25 cellular contexts compared by ENCODE assay signal in genomic region chr5:15525679-15526275, GRCh38. TPM values are rescaled to one million over a fixed set of nuclear protein-coding genes. Genes with fewer than 3 reads are reported as not detected.
DNase-seq lines count a peak whose midpoint lies in the region; ATAC-seq, FAIRE-seq and TF ChIP-seq lines count a peak whose summit lies in the region.
"Had no signal": no experiment of that assay in that cellular context is flagged by ENCODE, and none has a peak within 500 bp of the region (broad histone marks: within the 10 kb centered on the region; RNA-seq: fewer than 3 reads in every experiment).

No MANE protein-coding gene starts in this region.

- H3K4me1 ChIP-seq in breast epithelium, result no peaks in the 10 kb centered on the region
- H3K4me1 ChIP-seq in CD4-positive, alpha-beta memory T cell (ENCODE audit: insufficient read depth, low read length), result no peaks in the 10 kb centered on the region
- H3K4me1 ChIP-seq in CD8-positive, alpha-beta memory T cell (ENCODE audit: insufficient read depth, low read length), result no peaks in the 10 kb centered on the region

- DNase-seq in MCF 10A (ENCODE audit: unreplicated experiment) (peak; percentile 6), breast epithelium (ENCODE audit: low spot score in 2 of 2) (no peak), astrocyte of the spinal cord (ENCODE audit: low read depth, low spot score) (peak; percentile 52), fibroblast of the aortic adventitia (ENCODE audit: low read depth) (peak; percentile 32), urothelium cell line (ENCODE audit: low spot score) (no peak)
- no peak for DNase-seq in CD4-positive, alpha-beta memory T cell
- DNase-seq in CD8-positive, alpha-beta memory T cell, result no peak
- no peak for DNase-seq in CD4-positive, alpha-beta T cell
- DNase-seq: 8988T; activated CD4-positive, alpha-beta T cell treated with anti-CD3 and anti-CD28 coated beads, Interleukin-2, amount 50 U/mL, for 1 hour; activated CD8-positive, alpha-beta memory T cell treated with anti-CD3 and anti-CD28 coated beads, Interleukin-2, amount 50 U/mL, for 4 hours; activated naive CD8-positive, alpha-beta T cell treated with anti-CD3 and anti-CD28 coated beads, Interleukin-2, amount 50 U/mL, for 24 hours; Calu3; effector CD8-positive, alpha-beta T cell; MV-4-11; NCI-H1694 treated with DMSO at 0.1 percent for 48 hours; NCI-H446; Peyer's patch; stimulated activated CD4-positive, alpha-beta T cell treated with anti-CD3 and anti-CD28 coated beads, Interleukin-12 subunit alpha, Interleukin-12 subunit beta, amount 100 ng/mL, for 4 hours; T-helper 17 cell had no signal

- peaks cover 11% of the 10 kb centered on the region for H3K27me3 Mint-ChIP-seq in MCF 10A (ENCODE audit: insufficient read depth, unreplicated experiment)
- no peaks in the 10 kb centered on the region for H3K27me3 Mint-ChIP-seq in CD4-positive, alpha-beta memory T cell
- no peaks in the 10 kb centered on the region for H3K27me3 Mint-ChIP-seq in CD8-positive, alpha-beta memory T cell
- H3K27me3 Mint-ChIP-seq in CD4-positive, alpha-beta T cell, result no peaks in the 10 kb centered on the region
- H3K27me3 Mint-ChIP-seq: activated naive CD8-positive, alpha-beta T cell treated with anti-CD3 and anti-CD28 coated beads, Interleukin-2, amount 50 U/mL, for 24 hours; central memory CD8-positive, alpha-beta T cell; T-helper 17 cell had no signal

- CTCF ChIA-PET in MCF 10A (lab: Yijun Ruan, JAX), result no interaction called here
- CTCF ChIA-PET in CD4-positive, alpha-beta memory T cell (lab: Charles Lee; ENCODE audit: partially characterized antibody), result no interaction called here
- CTCF ChIA-PET in CD8-positive, alpha-beta memory T cell (lab: Charles Lee), result no interaction called here
- CTCF ChIA-PET in CD4-positive, alpha-beta T cell (lab: Charles Lee), result no interaction called here

- no peaks in the 10 kb centered on the region for H3K27me3 ChIP-seq in breast epithelium
- no peaks in the 10 kb centered on the region for H3K27me3 ChIP-seq in CD4-positive, alpha-beta memory T cell (ENCODE audit: insufficient read depth, low read length)
- H3K27me3 ChIP-seq in CD8-positive, alpha-beta memory T cell (ENCODE audit: insufficient read depth, low read length, poor library complexity, severe bottlenecking), result no peaks in the 10 kb centered on the region
- H3K27me3 ChIP-seq in CD4-positive, alpha-beta T cell (ENCODE audit: control insufficient read depth, insufficient read depth, low read length), result no peaks in the 10 kb centered on the region
- H3K27me3 ChIP-seq: hepatocyte, Peyer's patch had no signal

- no peak overlapping the region for H3K4me3 Mint-ChIP-seq in MCF 10A (ENCODE audit: unreplicated experiment)
- H3K4me3 Mint-ChIP-seq in CD4-positive, alpha-beta memory T cell, result no peak overlapping the region
- H3K4me3 Mint-ChIP-seq in CD8-positive, alpha-beta memory T cell, result no peak overlapping the region
- no peak overlapping the region for H3K4me3 Mint-ChIP-seq in CD4-positive, alpha-beta T cell
- H3K4me3 Mint-ChIP-seq: activated naive CD8-positive, alpha-beta T cell treated with anti-CD3 and anti-CD28 coated beads, Interleukin-2, amount 50 U/mL, for 24 hours; central memory CD8-positive, alpha-beta T cell; T-helper 17 cell had no signal

- peak; percentile 40 for FAIRE-seq in urothelium cell line (lab: Jason Lieb, UNC)
- FAIRE-seq: G401.6, K562 had no signal

- no peak for TF ChIP-seq CTCF in MCF 10A (IDR thresholded peaks at IDR 0.05; ENCODE audit: unreplicated experiment)
- TF ChIP-seq CTCF in breast epithelium (IDR thresholded peaks at IDR 0.05), result no peak
- no peak for TF ChIP-seq CTCF in astrocyte of the spinal cord (IDR thresholded peaks at IDR 0.05; ENCODE audit: low read depth, low read length)
- TF ChIP-seq CTCF in fibroblast of the aortic adventitia (IDR thresholded peaks at IDR 0.05; ENCODE audit: insufficient read depth, low read length), result no peak
- TF ChIP-seq CTCF in CD4-positive, alpha-beta T cell (IDR thresholded peaks at IDR 0.05), result no peak

- no peak for TF ChIP-seq POLR2A in breast epithelium (IDR thresholded peaks at IDR 0.05)

- no peaks in the 10 kb centered on the region for H3K36me3 ChIP-seq in breast epithelium
- no peaks in the 10 kb centered on the region for H3K36me3 ChIP-seq in CD4-positive, alpha-beta memory T cell (ENCODE audit: insufficient read depth, low read length)
- H3K36me3 ChIP-seq in CD8-positive, alpha-beta memory T cell (ENCODE audit: insufficient read depth, low read length), result no peaks in the 10 kb centered on the region
- H3K36me3 ChIP-seq: Peyer's patch had no signal

- H3K4me1 Mint-ChIP-seq in MCF 10A (ENCODE audit: insufficient read depth, unreplicated experiment), result peaks cover 6% of the 10 kb centered on the region
- H3K4me1 Mint-ChIP-seq in CD4-positive, alpha-beta memory T cell, result no peaks in the 10 kb centered on the region
- H3K4me1 Mint-ChIP-seq in CD8-positive, alpha-beta memory T cell, result no peaks in the 10 kb centered on the region
- H3K4me1 Mint-ChIP-seq in CD4-positive, alpha-beta T cell (ENCODE audit: low read depth), result no peaks in the 10 kb centered on the region
- H3K4me1 Mint-ChIP-seq: activated naive CD8-positive, alpha-beta T cell treated with anti-CD3 and anti-CD28 coated beads, Interleukin-2, amount 50 U/mL, for 24 hours; central memory CD8-positive, alpha-beta T cell; T-helper 17 cell had no signal

- POLR2A ChIA-PET in MCF 10A (lab: Yijun Ruan, JAX), result no interaction called here
- POLR2A ChIA-PET in CD4-positive, alpha-beta memory T cell (lab: Charles Lee; ENCODE audit: partially characterized antibody), result no interaction called here
- POLR2A ChIA-PET in CD8-positive, alpha-beta memory T cell (lab: Charles Lee), result no interaction called here
- POLR2A ChIA-PET in CD4-positive, alpha-beta T cell (lab: Charles Lee), result no interaction called here

- H3K27ac Mint-ChIP-seq in MCF 10A (ENCODE audit: low read depth, unreplicated experiment), result no peak overlapping the region
- no peak overlapping the region for H3K27ac Mint-ChIP-seq in CD4-positive, alpha-beta memory T cell
- H3K27ac Mint-ChIP-seq in CD8-positive, alpha-beta memory T cell, result no peak overlapping the region
- H3K27ac Mint-ChIP-seq in CD4-positive, alpha-beta T cell, result no peak overlapping the region
- H3K27ac Mint-ChIP-seq: activated naive CD8-positive, alpha-beta T cell treated with anti-CD3 and anti-CD28 coated beads, Interleukin-2, amount 50 U/mL, for 24 hours; activated T-helper 2 cell treated with anti-CD3 and anti-CD28 coated beads, Interferon-gamma antibody, Interleukin-2, Interleukin-4, amounts not matched to agents 10 μg/mL and 5 μg/mL and 100 μg/mL, durations not matched to agents 14 hours and 24 hours and 36 hours; T-helper 17 cell had no signal

- H3K9me3 Mint-ChIP-seq in MCF 10A (ENCODE audit: unreplicated experiment), result no peaks in the 10 kb centered on the region
- H3K9me3 Mint-ChIP-seq in CD4-positive, alpha-beta memory T cell, result peaks cover 0 to 17% (median 5%) of the 10 kb centered on the region in 8 donors
- peaks cover 0 to 5% (median 0%) of the 10 kb centered on the region in 5 donors for H3K9me3 Mint-ChIP-seq in CD8-positive, alpha-beta memory T cell
- peaks cover 5% of the 10 kb centered on the region for H3K9me3 Mint-ChIP-seq in CD4-positive, alpha-beta T cell
- H3K9me3 Mint-ChIP-seq: activated naive CD8-positive, alpha-beta T cell treated with anti-CD3 and anti-CD28 coated beads, Interleukin-2, amount 50 U/mL, for 24 hours had no signal

- intact Hi-C loops in MCF 10A (cut with micrococcal nuclease) (no loop called here), breast epithelium (cut with DNase I; ENCODE audit: low total_unique reads) (no loop called here)
- intact Hi-C loops in CD4-positive, alpha-beta memory T cell (cut with micrococcal nuclease), result no loop called here
- intact Hi-C loops in CD4-positive, alpha-beta T cell (cut with DNase I, micrococcal nuclease), result no loop called here

- H3K27ac ChIP-seq in breast epithelium, result no peak overlapping the region
- no peak overlapping the region for H3K27ac ChIP-seq in CD4-positive, alpha-beta memory T cell (ENCODE audit: low read depth, low read length)
- H3K27ac ChIP-seq in CD8-positive, alpha-beta memory T cell (ENCODE audit: low read depth, low read length), result no peak overlapping the region
- H3K27ac ChIP-seq in CD4-positive, alpha-beta T cell (ENCODE audit: low read depth, low read length), result no peak overlapping the region
- H3K27ac ChIP-seq: hepatocyte, Peyer's patch had no signal

- no peaks in the 10 kb centered on the region for H3K36me3 Mint-ChIP-seq in MCF 10A (ENCODE audit: insufficient read depth, unreplicated experiment)
- H3K36me3 Mint-ChIP-seq in CD4-positive, alpha-beta memory T cell, result no peaks in the 10 kb centered on the region
- no peaks in the 10 kb centered on the region for H3K36me3 Mint-ChIP-seq in CD8-positive, alpha-beta memory T cell
- no peaks in the 10 kb centered on the region for H3K36me3 Mint-ChIP-seq in CD4-positive, alpha-beta T cell (ENCODE audit: low read depth)

- H3K4me3 ChIP-seq in breast epithelium (no peak overlapping the region), astrocyte of the spinal cord (ENCODE audit: low read depth, low read length) (no peak overlapping the region), fibroblast of the aortic adventitia (ENCODE audit: low read depth, low read length) (no peak overlapping the region)
- no peak overlapping the region for H3K4me3 ChIP-seq in CD4-positive, alpha-beta memory T cell (ENCODE audit: low read length in 2 of 2)
- no peak overlapping the region for H3K4me3 ChIP-seq in CD8-positive, alpha-beta memory T cell (ENCODE audit: low read length)
- H3K4me3 ChIP-seq: hepatocyte, K562, Peyer's patch had no signal

- H3K9me3 ChIP-seq in breast epithelium, result no peaks in the 10 kb centered on the region
- no peaks in the 10 kb centered on the region for H3K9me3 ChIP-seq in CD4-positive, alpha-beta memory T cell (ENCODE audit: control insufficient read depth in 1 of 2, low read length in 2 of 2)
- H3K9me3 ChIP-seq in CD8-positive, alpha-beta memory T cell (ENCODE audit: low read length), result no peaks in the 10 kb centered on the region
- no peaks in the 10 kb centered on the region for H3K9me3 ChIP-seq in CD4-positive, alpha-beta T cell (ENCODE audit: control insufficient read depth, low read length)
- H3K9me3 ChIP-seq: Peyer's patch had no signal

- no peak for ATAC-seq in CD4-positive, alpha-beta T cell (ENCODE audit: poor library complexity)
- ATAC-seq: activated naive CD8-positive, alpha-beta T cell treated with anti-CD3 and anti-CD28 coated beads, Interleukin-2, amount 50 U/mL, for 24 hours; K562; T-helper 17 cell had no signal

- BruUV-seq in MCF 10A (replicated peaks; lab: Mats Ljungman, UMichigan), result no TSS peak

- in situ Hi-C loops in astrocyte of the spinal cord (cut with HindIII; ENCODE audit: low sequenced_read_pairs), result no loop called here

RNA-seq across cellular contexts. Expression of gene FBXL7, which starts 25.8 kb away (rescaled TPM):
- total RNA-seq in MCF 10A (2022) (not detected in 2 replicates), breast epithelium (10 to 100 TPM in 2 of 3 donors, 1 to 10 TPM in 1; 6.9 to 17.3 (median 10.8) TPM), fibroblast of the aortic adventitia (ENCODE audit: low replicate concordance) (12.4 and 12.6 TPM in 2 replicates)
- total RNA-seq in CD4-positive, alpha-beta memory T cell, result not detected
- polyA plus RNA-seq in CD4-positive, alpha-beta memory T cell, result not detected
- not detected for total RNA-seq in CD8-positive, alpha-beta memory T cell
- polyA plus RNA-seq in CD8-positive, alpha-beta memory T cell, result not detected
- not detected for total RNA-seq in CD4-positive, alpha-beta T cell
- total RNA-seq: activated T-helper 2 cell treated with anti-CD3 and anti-CD28 coated beads, Interferon-gamma antibody, Interleukin-2, Interleukin-4, amounts not matched to agents 10 μg/mL and 5 μg/mL and 100 μg/mL, durations not matched to agents 14 hours and 24 hours and 36 hours; Calu3; T-helper 17 cell had no signal

Comparison
In these comparisons a context has a peak if more than half of its experiments do, and no peak if none do; other contexts are left out.
1. DNase-seq: peak in MCF 10A (single experiment), astrocyte of the spinal cord (single experiment) and fibroblast of the aortic adventitia (single experiment); none in breast epithelium (0 of 2), urothelium cell line (single experiment), CD4-positive, alpha-beta memory T cell (0 of 5), CD8-positive, alpha-beta memory T cell (0 of 5) and CD4-positive, alpha-beta T cell (0 of 10).